In genomic region chr20:49505518-49505917, GRCh38 we compare ENCODE assay signal across 1 cellular context.
TF ChIP-seq lines count a peak whose summit lies in the region.

No MANE protein-coding gene starts in this region.

TF ChIP-seq in WTC11, 78 proteins besides CTCF, POLR2A, EP300 and RAD21 (continued from another document):
- TF ChIP-seq ATF6 (CRISPR knock-in tag; IDR thresholded peaks at IDR 0.05) (no peak), SMAD3 (CRISPR knock-in tag; IDR thresholded peaks at IDR 0.05; ENCODE audit: borderline replicate concordance) (no peak), HMGXB4 (CRISPR knock-in tag; IDR thresholded peaks at IDR 0.05) (no peak)
